ENCODE assay signal across 29 cellular contexts in genomic region chr2:207331674-207332073, GRCh38.
DNase-seq lines count a peak whose midpoint lies in the region; ATAC-seq, FAIRE-seq and TF ChIP-seq lines count a peak whose summit lies in the region.
"Had no signal": no experiment of that assay in that cellular context is flagged by ENCODE, and none has a peak within 500 bp of the region (broad histone marks: within the 10 kb centered on the region; RNA-seq: fewer than 3 reads in every experiment).

No MANE protein-coding gene starts in this region.

- ATAC-seq in activated CD8-positive, alpha-beta memory T cell treated with anti-CD3 and anti-CD28 coated beads, Interleukin-2, amount 10 ng/mL, durations not matched to agents 7 days and 5 days, result no peak
- ATAC-seq in activated T-helper 17 cell treated with anti-CD3 and anti-CD28 coated beads, Interleukin-2, amount 50 U/mL, for 72 hours (replicated peaks), result no peak
- ATAC-seq in stimulated activated effector memory CD8-positive, alpha-beta T cell treated with anti-CD3 and anti-CD28 coated beads, Interleukin-12 subunit alpha, Interleukin-12 subunit beta, amount 100 ng/mL, for 72 hours, result no peak
- no peak for ATAC-seq in GM18858 (IDR thresholded peaks at IDR 0.05; ENCODE audit: unreplicated experiment)
- ATAC-seq: left lobe of liver, right lobe of liver, T-helper 17 cell had no signal

- no peaks in the 10 kb centered on the region for H3K27me3 Mint-ChIP-seq in activated CD8-positive, alpha-beta memory T cell treated with anti-CD3 and anti-CD28 coated beads, Interleukin-2, amount 10 ng/mL, durations not matched to agents 7 days and 5 days
- no peaks in the 10 kb centered on the region for H3K27me3 Mint-ChIP-seq in activated T-helper 17 cell treated with anti-CD3 and anti-CD28 coated beads, Interleukin-2, amount 50 U/mL, for 72 hours
- H3K27me3 Mint-ChIP-seq: B cell had no signal

- no peak for TF ChIP-seq CTCF in spleen (IDR thresholded peaks at IDR 0.05 in 8 of 11, conservative IDR thresholded peaks at IDR 0.05 in 3 of 11)

- no peaks in the 10 kb centered on the region for H3K36me3 ChIP-seq in spleen
- H3K36me3 ChIP-seq: MG63, neutrophil, right lobe of liver, thoracic aorta, vagina had no signal

- peak; percentile 90 for FAIRE-seq in GM12892 (lab: Jason Lieb, UNC)
- FAIRE-seq: K562 had no signal

- DNase-seq in activated CD8-positive, alpha-beta memory T cell treated with anti-CD3 and anti-CD28 coated beads, Interleukin-2, amount 10 ng/mL, durations not matched to agents 7 days and 5 days, result no peak
- DNase-seq in activated CD8-positive, alpha-beta memory T cell treated with anti-CD3 and anti-CD28 coated beads for 24 hours, result no peak
- no peak for DNase-seq in GM12892 (ENCODE audit: insufficient read length)
- no peak for DNase-seq in stimulated activated effector memory CD8-positive, alpha-beta T cell treated with anti-CD3 and anti-CD28 coated beads, Interleukin-12 subunit alpha, Interleukin-12 subunit beta, amount 100 ng/mL, for 72 hours (ENCODE audit: low spot score in 2 of 2)
- DNase-seq in spleen, result no peak
- no peak for DNase-seq in stimulated activated CD8-positive, alpha-beta memory T cell treated with anti-CD3 and anti-CD28 coated beads, Interleukin-4, amount 100 ng/mL, for 48 hours
- DNase-seq: activated CD8-positive, alpha-beta memory T cell treated with anti-CD3 and anti-CD28 coated beads, Interleukin-2, amount 50 U/mL, for 4 hours; activated gamma-delta T cell; CD8-positive, alpha-beta memory T cell; mesendoderm; MG63; NCI-H1417 treated with DMSO at 0.1 percent for 48 hours; NCI-H2081; NCI-H226; right lobe of liver; RPMI8226; stimulated activated CD4-positive, alpha-beta T cell treated with anti-CD3 and anti-CD28 coated beads, Interleukin-4, amount 100 ng/mL, for 24 hours; stimulated activated naive CD4-positive, alpha-beta T cell treated with Interleukin-2 at 50 U/mL for 16 hours; T-helper 17 cell had no signal

- CTCF ChIA-PET in activated CD8-positive, alpha-beta memory T cell treated with anti-CD3 and anti-CD28 coated beads, Interleukin-2, amount 10 ng/mL, durations not matched to agents 7 days and 5 days (lab: Charles Lee), result no interaction called here

- intact Hi-C loops in spleen (cut with DNase I; ENCODE audit: low total_unique reads), result no loop called here

- H3K36me3 Mint-ChIP-seq in activated CD8-positive, alpha-beta memory T cell treated with anti-CD3 and anti-CD28 coated beads, Interleukin-2, amount 10 ng/mL, durations not matched to agents 7 days and 5 days, result peaks cover 1% of the 10 kb centered on the region
- no peaks in the 10 kb centered on the region for H3K36me3 Mint-ChIP-seq in activated T-helper 17 cell treated with anti-CD3 and anti-CD28 coated beads, Interleukin-2, amount 50 U/mL, for 72 hours (ENCODE audit: low read depth)
- peaks cover 14% of the 10 kb centered on the region for H3K36me3 Mint-ChIP-seq in stimulated activated effector memory CD8-positive, alpha-beta T cell treated with anti-CD3 and anti-CD28 coated beads, Interleukin-12 subunit alpha, Interleukin-12 subunit beta, amount 100 ng/mL, for 72 hours
- H3K36me3 Mint-ChIP-seq: brain; CD8-positive, alpha-beta memory T cell had no signal

- no peaks in the 10 kb centered on the region for H3K9me3 Mint-ChIP-seq in activated CD8-positive, alpha-beta memory T cell treated with anti-CD3 and anti-CD28 coated beads, Interleukin-2, amount 10 ng/mL, durations not matched to agents 7 days and 5 days (ENCODE audit: low read depth)
- no peaks in the 10 kb centered on the region for H3K9me3 Mint-ChIP-seq in activated T-helper 17 cell treated with anti-CD3 and anti-CD28 coated beads, Interleukin-2, amount 50 U/mL, for 72 hours
- no peaks in the 10 kb centered on the region for H3K9me3 Mint-ChIP-seq in stimulated activated effector memory CD8-positive, alpha-beta T cell treated with anti-CD3 and anti-CD28 coated beads, Interleukin-12 subunit alpha, Interleukin-12 subunit beta, amount 100 ng/mL, for 72 hours
- H3K9me3 Mint-ChIP-seq: brain; CD8-positive, alpha-beta memory T cell had no signal

- no peak overlapping the region for H3K27ac ChIP-seq in spleen
- H3K27ac ChIP-seq: neutrophil, right lobe of liver, thoracic aorta, vagina had no signal

- 90 to 94% (median 92%) methylated on average over 6 of the region's 6 CpGs for WGBS in spleen, 5 donors

- no peaks in the 10 kb centered on the region for H3K27me3 ChIP-seq in spleen (replicated peaks in 1 of 7)
- H3K27me3 ChIP-seq: MG63, neutrophil, right lobe of liver, vagina had no signal

- no peak overlapping the region for H3K4me3 ChIP-seq in spleen
- H3K4me3 ChIP-seq: K562, MG63, right lobe of liver, thoracic aorta, vagina had no signal

- TF ChIP-seq POLR2A in GM12892 (IDR thresholded peaks at IDR 0.05; ENCODE audit: low read depth, low read length), result no peak
- no peak for TF ChIP-seq POLR2A in spleen (IDR thresholded peaks at IDR 0.05)

- peak overlapping the region; percentile 87 for H3K27ac Mint-ChIP-seq in activated CD8-positive, alpha-beta memory T cell treated with anti-CD3 and anti-CD28 coated beads, Interleukin-2, amount 10 ng/mL, durations not matched to agents 7 days and 5 days
- peak overlapping the region; percentile 93 for H3K27ac Mint-ChIP-seq in activated T-helper 17 cell treated with anti-CD3 and anti-CD28 coated beads, Interleukin-2, amount 50 U/mL, for 72 hours
- peak overlapping the region; percentile 95 for H3K27ac Mint-ChIP-seq in stimulated activated effector memory CD8-positive, alpha-beta T cell treated with anti-CD3 and anti-CD28 coated beads, Interleukin-12 subunit alpha, Interleukin-12 subunit beta, amount 100 ng/mL, for 72 hours
- H3K27ac Mint-ChIP-seq: B cell; CD8-positive, alpha-beta memory T cell; progenitor cell of endocrine pancreas had no signal

- H3K9me3 ChIP-seq in spleen, result no peaks in the 10 kb centered on the region
- H3K9me3 ChIP-seq: MG63, neutrophil, right lobe of liver, thoracic aorta, vagina had no signal

- peaks cover 0 to 55% (median 23%) of the 10 kb centered on the region in 6 donors for H3K4me1 ChIP-seq in spleen
- H3K4me1 ChIP-seq: right lobe of liver had no signal

- no peak overlapping the region for H3K4me3 Mint-ChIP-seq in activated CD8-positive, alpha-beta memory T cell treated with anti-CD3 and anti-CD28 coated beads, Interleukin-2, amount 10 ng/mL, durations not matched to agents 7 days and 5 days
- peak overlapping the region; percentile 75 for H3K4me3 Mint-ChIP-seq in activated T-helper 17 cell treated with anti-CD3 and anti-CD28 coated beads, Interleukin-2, amount 50 U/mL, for 72 hours
- peak overlapping the region; percentile 65 for H3K4me3 Mint-ChIP-seq in stimulated activated effector memory CD8-positive, alpha-beta T cell treated with anti-CD3 and anti-CD28 coated beads, Interleukin-12 subunit alpha, Interleukin-12 subunit beta, amount 100 ng/mL, for 72 hours
- H3K4me3 Mint-ChIP-seq: B cell; CD8-positive, alpha-beta memory T cell had no signal

- peaks cover 82% of the 10 kb centered on the region for H3K4me1 Mint-ChIP-seq in activated CD8-positive, alpha-beta memory T cell treated with anti-CD3 and anti-CD28 coated beads, Interleukin-2, amount 10 ng/mL, durations not matched to agents 7 days and 5 days
- H3K4me1 Mint-ChIP-seq in activated T-helper 17 cell treated with anti-CD3 and anti-CD28 coated beads, Interleukin-2, amount 50 U/mL, for 72 hours, result peaks cover 59% of the 10 kb centered on the region
- H3K4me1 Mint-ChIP-seq in stimulated activated effector memory CD8-positive, alpha-beta T cell treated with anti-CD3 and anti-CD28 coated beads, Interleukin-12 subunit alpha, Interleukin-12 subunit beta, amount 100 ng/mL, for 72 hours, result peaks cover 79% of the 10 kb centered on the region
